35 cellular contexts compared by ENCODE assay signal in genomic region chr6:97074785-97075184, GRCh38.
A peak's percentile ranks its signal among the peaks of the same experiment; 100 is the strongest.
DNase-seq lines count a peak whose midpoint lies in the region; ATAC-seq, FAIRE-seq and TF ChIP-seq lines count a peak whose summit lies in the region.
"Had no signal": no experiment of that assay in that cellular context is flagged by ENCODE, and none has a peak within 500 bp of the region (broad histone marks: within the 10 kb centered on the region; RNA-seq: fewer than 3 reads in every experiment).

No MANE protein-coding gene starts in this region.

- POLR2A ChIA-PET in HepG2 (lab: Yijun Ruan, JAX) (no interaction called here), GM12878 (lab: Charles Lee) (no interaction called here)

- no peak overlapping the region for H3K9ac ChIP-seq in HepG2 (ENCODE audit: insufficient read depth, low read depth, low read length)
- H3K9ac ChIP-seq in GM12878 (ENCODE audit: control insufficient read depth, insufficient read depth, low read length): no peak overlapping the region
- H3K9ac ChIP-seq: BLaER1; BLaER1 treated with 17β-estradiol and CSF1 and Interleukin-3, amounts not matched to agents 10 nM and 100 nM had no signal

- SMC1A ChIA-PET in GM12878 (lab: Charles Lee; ENCODE audit: uncharacterized antibody, unreplicated experiment): no interaction called here

- FAIRE-seq in HepG2 (lab: Jason Lieb, UNC) (no peak), GM12891 (lab: Jason Lieb, UNC) (no peak), GM12878 (lab: Jason Lieb, UNC) (no peak)
- FAIRE-seq: A204.1, A549, D721Med had no signal

- H3K27ac ChIP-seq in HepG2 (ENCODE audit: extremely low read length, insufficient read depth, low read length) (no peak overlapping the region), right lobe of liver (no peak overlapping the region), GM12878 (ENCODE audit: control insufficient read depth, insufficient read depth) (no peak overlapping the region), psoas muscle (no peak overlapping the region)
- H3K27ac ChIP-seq: 22Rv1; A549; BLaER1; BLaER1 treated with 17β-estradiol and CSF1 and Interleukin-3, amounts not matched to agents 10 nM and 100 nM; C4-2B had no signal

- H3K27me3 ChIP-seq in HepG2 (ENCODE audit: control insufficient read depth in 1 of 2, insufficient read depth in 2 of 2, low read length in 2 of 2) (no peaks in the 10 kb centered on the region), right lobe of liver (no peaks in the 10 kb centered on the region), GM12878 (replicated peaks in 1 of 2; ENCODE audit: control insufficient read depth in 2 of 2, insufficient read depth in 2 of 2, low read length in 1 of 2) (no peaks in the 10 kb centered on the region), psoas muscle (ENCODE audit: insufficient read depth in 3 of 3, low read length in 2 of 3) (peaks cover 0 to 3% (median 0%) of the 10 kb centered on the region in 3 donors)
- H3K27me3 ChIP-seq: BLaER1; BLaER1 treated with 17β-estradiol and CSF1 and Interleukin-3, amounts not matched to agents 10 nM and 100 nM had no signal

- H3K9me3 ChIP-seq in HepG2 (ENCODE audit: low read length) (no peaks in the 10 kb centered on the region), right lobe of liver (no peaks in the 10 kb centered on the region), GM12878 (replicated peaks; ENCODE audit: control insufficient read depth, insufficient read depth, low read length) (no peaks in the 10 kb centered on the region), psoas muscle (no peaks in the 10 kb centered on the region)
- H3K9me3 ChIP-seq: A549; BE2C; BLaER1; BLaER1 treated with 17β-estradiol and CSF1 and Interleukin-3, amounts not matched to agents 10 nM and 100 nM; Caco-2 had no signal

- H3K36me3 ChIP-seq in HepG2 (replicated peaks in 1 of 2; ENCODE audit: control insufficient read depth in 1 of 2, insufficient read depth in 2 of 2, low read length in 2 of 2): no peaks in the 10 kb centered on the region
- H3K36me3 ChIP-seq in right lobe of liver: no peaks in the 10 kb centered on the region
- no peaks in the 10 kb centered on the region for H3K36me3 ChIP-seq in GM12878 (ENCODE audit: control insufficient read depth in 2 of 2, insufficient read depth in 2 of 2, low read length in 1 of 2)
- no peaks in the 10 kb centered on the region for H3K36me3 ChIP-seq in psoas muscle (ENCODE audit: insufficient read depth in 1 of 2, low read depth in 1 of 2)
- H3K36me3 ChIP-seq: BE2C; BLaER1; BLaER1 treated with 17β-estradiol and CSF1 and Interleukin-3, amounts not matched to agents 10 nM and 100 nM had no signal

- TF ChIP-seq EP300 in HepG2 (IDR thresholded peaks at IDR 0.05; ENCODE audit: low read depth in 2 of 2, low read length in 2 of 2) (no peak), HepG2 (CRISPR knock-in tag; IDR thresholded peaks at IDR 0.05; ENCODE audit: borderline replicate concordance) (no peak), GM12878 (IDR thresholded peaks at IDR 0.05; ENCODE audit: borderline replicate concordance in 1 of 2, control insufficient read depth in 1 of 2, low read depth in 2 of 2, low read length in 2 of 2) (no peak)

- BruUV-seq in HepG2 (replicated peaks; lab: Mats Ljungman, UMichigan) (no TSS peak), GM12878 (replicated peaks; lab: Mats Ljungman, UMichigan) (no TSS peak)

- TF ChIP-seq CTCF in HepG2 (CRISPR knock-in tag; IDR thresholded peaks at IDR 0.05): no peak
- no peak for TF ChIP-seq CTCF in right lobe of liver (IDR thresholded peaks at IDR 0.05)
- TF ChIP-seq CTCF in GM12878 (IDR thresholded peaks at IDR 0.05 in 2 of 3, conservative IDR thresholded peaks at IDR 0.05 in 1 of 3; ENCODE audit: control insufficient read depth in 2 of 3, extremely low read depth in 1 of 3, insufficient read depth in 1 of 3, low read depth in 3 of 3, low read length in 3 of 3): no peak
- TF ChIP-seq CTCF in psoas muscle (IDR thresholded peaks at IDR 0.05): no peak

- in situ Hi-C loops in HepG2 (cut with HindIII; ENCODE audit: extremely low pct_ligation_motif_present, low pct_unique_long_range_greater_than_20kb) (loop anchor here (25.0 kb wide), 1 partner anchor 1763 kb away; the partner anchor contains the start of gene POU3F2), GM12878 (cut with MboI) (loop anchor here (25.0 kb wide), 1 partner anchor 1637 kb away; no protein-coding TSS in a partner anchor)

- intact Hi-C loops in HepG2 (cut with micrococcal nuclease; ENCODE audit: unreplicated experiment) (no loop called here), right lobe of liver (cut with DNase I) (no loop called here), GM12878 (cut with micrococcal nuclease; ENCODE audit: unreplicated experiment) (no loop called here), psoas muscle (cut with DNase I) (loop anchor here in 1 of 2 donors (5.0 kb wide), 1 partner anchor 318 kb away; no protein-coding TSS in a partner anchor)

- H2AFZ ChIP-seq in HepG2 (ENCODE audit: low read length) (no peak overlapping the region), GM12878 (ENCODE audit: control insufficient read depth, low read depth, low read length) (no peak overlapping the region)

- 22% methylated on average over 3 of the region's 3 CpGs for WGBS in HepG2 (ENCODE audit: low lambda C conversion rate)
- 71% methylated on average over 3 of the region's 3 CpGs for WGBS in right lobe of liver (ENCODE audit: insufficient coverage, low coverage, low lambda C conversion rate, missing lambda C conversion rate)
- WGBS in GM12878 (ENCODE audit: insufficient coverage, insufficient replicate concordance, low lambda C conversion rate, missing lambda C conversion rate): 53% methylated on average over 3 of the region's 3 CpGs
- 76 to 79% (median 76%) methylated on average over 3 of the region's 3 CpGs for WGBS in psoas muscle, 3 donors

- H3K79me2 ChIP-seq in HepG2 (ENCODE audit: insufficient read depth, low read length) (no peaks in the 10 kb centered on the region), GM12878 (ENCODE audit: control insufficient read depth, insufficient read depth, low read length) (no peaks in the 10 kb centered on the region)

- ATAC-seq in HepG2 (no peak), right lobe of liver (no peak), HG02885 (IDR thresholded peaks at IDR 0.05; ENCODE audit: poor library complexity, unreplicated experiment) (peak; percentile 48), GM12878 (no peak), psoas muscle (no peak), HG03521 (IDR thresholded peaks at IDR 0.05; ENCODE audit: unreplicated experiment) (no peak)
- ATAC-seq: A549; CD8-positive, alpha-beta T cell had no signal

- CTCF ChIA-PET in HepG2 (lab: Yijun Ruan, JAX; ENCODE audit: low intra/inter-chr PET ratio, low total read pairs) (no interaction called here), GM12878 (lab: Yijun Ruan, JAX) (no interaction called here)

- TF ChIP-seq POLR2A in HepG2 (IDR thresholded peaks at IDR 0.05; ENCODE audit: insufficient read depth in 1 of 2, low read depth in 2 of 2, low read length in 2 of 2) (no peak), right lobe of liver (IDR thresholded peaks at IDR 0.05) (no peak), GM12891 (IDR thresholded peaks at IDR 0.05; ENCODE audit: low read depth, low read length) (no peak), GM12878 (IDR thresholded peaks at IDR 0.05; ENCODE audit: low read depth, low read length) (no peak)

- TF ChIP-seq RAD21 in HepG2 (CRISPR knock-in tag; IDR thresholded peaks at IDR 0.05) (no peak), GM12878 (IDR thresholded peaks at IDR 0.05; ENCODE audit: insufficient read depth, low read depth, low read length) (no peak)

- DNase-seq in HepG2 (ENCODE audit: low spot score) (no peak), right lobe of liver (no peak), GM12891 (ENCODE audit: insufficient read length, low spot score) (no peak), GM12878 (ENCODE audit: low read depth, low spot score) (no peak), psoas muscle (no peak)
- no peak for DNase-seq in activated CD4-positive, alpha-beta T cell treated with anti-CD3 and anti-CD28 coated beads, Interleukin-2, amount 50 U/mL, for 4 hours
- DNase-seq: 8988T; ACHN; AML-193; BE2C; C1 segment of cervical spinal cord; Caco-2; Calu3; CD4-positive, alpha-beta memory T cell; CD4-positive, alpha-beta T cell; CD4-positive, CD25-positive, alpha-beta regulatory T cell; CD8-positive, alpha-beta memory T cell; CD8-positive, alpha-beta T cell; COR-L47; DMS 273 treated with DMSO at 0.1 percent for 48 hours; DMS153; DMS53; DMS79; DMS79 treated with DMSO at 0.1 percent for 48 hours; DND-41; EL had no signal

- no peak overlapping the region for H3K4me3 ChIP-seq in HepG2 (replicated peaks in 1 of 3; ENCODE audit: insufficient read depth in 1 of 3, low read depth in 2 of 3, low read length in 3 of 3)
- H3K4me3 ChIP-seq in right lobe of liver: no peak overlapping the region
- no peak overlapping the region for H3K4me3 ChIP-seq in GM12878
- no peak overlapping the region for H3K4me3 ChIP-seq in psoas muscle
- H3K4me3 ChIP-seq: A549; BLaER1; BLaER1 treated with 17β-estradiol and CSF1 and Interleukin-3, amounts not matched to agents 10 nM and 100 nM had no signal

- RAD21 ChIA-PET in GM12878 (lab: Charles Lee; ENCODE audit: unreplicated experiment): no interaction called here

- H4K20me1 ChIP-seq in HepG2 (ENCODE audit: insufficient read depth, low read length) (no peaks in the 10 kb centered on the region), GM12878 (ENCODE audit: control insufficient read depth, insufficient read depth) (no peaks in the 10 kb centered on the region)
- H4K20me1 ChIP-seq: BLaER1; BLaER1 treated with 17β-estradiol and CSF1 and Interleukin-3, amounts not matched to agents 10 nM and 100 nM had no signal

- H3K4me1 ChIP-seq in HepG2 (ENCODE audit: insufficient read depth, low read length) (no peaks in the 10 kb centered on the region), right lobe of liver (no peaks in the 10 kb centered on the region), GM12878 (ENCODE audit: control insufficient read depth, insufficient read depth, low read length) (no peaks in the 10 kb centered on the region), psoas muscle (no peaks in the 10 kb centered on the region)
- H3K4me1 ChIP-seq: A549, BE2C, BLaER1, Caco-2 had no signal

- H3K4me2 ChIP-seq in HepG2 (ENCODE audit: low read depth, low read length) (no peak overlapping the region), GM12878 (ENCODE audit: control insufficient read depth, insufficient read depth) (no peak overlapping the region)
- H3K4me2 ChIP-seq: A549; BLaER1; BLaER1 treated with 17β-estradiol and CSF1 and Interleukin-3, amounts not matched to agents 10 nM and 100 nM had no signal

TF ChIP-seq in HepG2, 621 proteins besides CTCF, POLR2A, EP300 and RAD21 (continues in another document):
- TF ChIP-seq MAFF (IDR thresholded peaks at IDR 0.05; ENCODE audit: low read depth, low read length): peak; percentile 30; the same call in 1 of the 2 replicates

TF ChIP-seq in GM12891, 5 proteins besides CTCF, POLR2A, EP300 and RAD21:
- TF ChIP-seq SPI1 (IDR thresholded peaks at IDR 0.05; ENCODE audit: low read depth, low read length): peak; percentile 80
- TF ChIP-seq POU2F2 (IDR thresholded peaks at IDR 0.05; ENCODE audit: low read depth, low read length): no peak
TF ChIP-seq in GM12891: peak in this region for 1.

TF ChIP-seq in GM12878, 131 proteins besides CTCF, POLR2A, EP300 and RAD21:
- TF ChIP-seq SPI1 (IDR thresholded peaks at IDR 0.05; ENCODE audit: borderline replicate concordance, insufficient read depth, low read depth, low read length) (peak; percentile 59; the same call in 1 of the 2 replicates), BACH1 (IDR thresholded peaks at IDR 0.05; ENCODE audit: borderline replicate concordance) (peak; percentile 66; the same call in 1 of the 2 replicates), ZBED1 (IDR thresholded peaks at IDR 0.05; ENCODE audit: borderline replicate concordance) (no peak)
